1 cellular context compared by ENCODE assay signal in genomic region chr11:86301742-86302091, GRCh38.
TF ChIP-seq lines count a peak whose summit lies in the region.

No MANE protein-coding gene starts in this region.

TF ChIP-seq in IMR-90, 13 proteins besides CTCF, POLR2A, EP300 and RAD21:
- TF ChIP-seq FOS (IDR thresholded peaks at IDR 0.05; ENCODE audit: low read depth, low read length) (no peak), MAZ (IDR thresholded peaks at IDR 0.05; ENCODE audit: borderline replicate concordance, low read depth, low read length) (no peak), SMC3 (IDR thresholded peaks at IDR 0.05; ENCODE audit: low read depth, low read length) (no peak)
- TF ChIP-seq, protein P1, sequence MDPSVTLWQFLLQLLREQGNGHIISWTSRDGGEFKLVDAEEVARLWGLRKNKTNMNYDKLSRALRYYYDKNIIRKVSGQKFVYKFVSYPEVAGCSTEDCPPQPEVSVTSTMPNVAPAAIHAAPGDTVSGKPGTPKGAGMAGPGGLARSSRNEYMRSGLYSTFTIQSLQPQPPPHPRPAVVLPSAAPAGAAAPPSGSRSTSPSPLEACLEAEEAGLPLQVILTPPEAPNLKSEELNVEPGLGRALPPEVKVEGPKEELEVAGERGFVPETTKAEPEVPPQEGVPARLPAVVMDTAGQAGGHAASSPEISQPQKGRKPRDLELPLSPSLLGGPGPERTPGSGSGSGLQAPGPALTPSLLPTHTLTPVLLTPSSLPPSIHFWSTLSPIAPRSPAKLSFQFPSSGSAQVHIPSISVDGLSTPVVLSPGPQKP (IDR thresholded peaks at IDR 0.05; ENCODE audit: borderline replicate concordance, low read depth, low read length): no peak
TF ChIP-seq in IMR-90: peak in this region for 0.
